In the genomic region with DNA sequence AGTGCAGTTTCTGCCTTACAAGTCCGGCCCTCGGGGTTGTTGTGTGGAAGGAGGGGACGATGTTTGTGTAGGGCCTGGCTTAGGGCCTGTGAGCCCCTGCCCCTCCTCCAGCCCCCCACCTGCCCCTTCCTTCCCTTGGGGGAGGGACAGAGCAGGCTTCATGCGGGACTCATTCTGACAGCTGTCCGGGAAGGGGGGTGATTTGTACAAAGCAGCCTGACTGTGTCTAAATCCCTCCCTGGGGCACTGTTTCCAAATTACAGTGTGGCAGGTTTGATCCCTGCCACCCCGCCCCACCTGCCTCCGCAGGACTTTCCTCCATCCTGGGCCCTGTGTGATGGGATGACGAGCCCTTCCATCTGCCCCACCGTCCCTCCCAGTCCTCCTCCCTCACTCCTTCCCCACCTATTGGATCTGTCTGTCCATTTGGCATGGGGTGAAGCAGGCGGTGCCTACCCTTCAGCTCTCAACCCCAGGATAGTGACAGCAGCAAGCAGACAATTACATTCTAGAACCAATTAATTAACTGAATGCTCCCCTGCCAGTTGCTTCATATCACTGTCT, we compare ENCODE assay signal across 18 cellular contexts.
"Had no signal": no experiment of that assay in that cellular context is flagged by ENCODE, and none has a peak within 500 bp of the region (broad histone marks: within the 10 kb centered on the region; RNA-seq: fewer than 3 reads in every experiment).

No MANE protein-coding gene starts in this region.

- H3K27ac ChIP-seq: ascending aorta, esophagus muscularis mucosa, parathyroid adenoma, sigmoid colon, VCaP had no signal

- DNase-seq: activated CD4-positive, alpha-beta T cell treated with anti-CD3 and anti-CD28 coated beads, Interleukin-2, amount 50 U/mL, for 1 hour; activated CD4-positive, CD25-positive, alpha-beta regulatory T cell treated with anti-CD3 and anti-CD28 coated beads, Interleukin-2, amount 50 U/mL, for 72 hours; activated CD8-positive, alpha-beta memory T cell treated with anti-CD3 and anti-CD28 coated beads, Interleukin-2, amount 50 U/mL, for 4 hours; activated effector memory CD4-positive, alpha-beta T cell treated with Interleukin-2 at 50 U/mL for 16 hours; activated T-cell treated with anti-CD3 and anti-CD28 coated beads, Interleukin-2, amount 50 U/mL, for 4 hours; effector CD8-positive, alpha-beta T cell; left ventricle myocardium superior; mesenchymal stem cell; naive thymus-derived CD4-positive, alpha-beta T cell; sigmoid colon; stimulated activated CD4-positive, alpha-beta T cell treated with anti-CD3 and anti-CD28 coated beads, Interleukin-4, amount 100 ng/mL, for 24 hours; T-helper 2 cell had no signal

- H3K4me3 ChIP-seq: ascending aorta, esophagus muscularis mucosa, sigmoid colon had no signal

- H3K36me3 ChIP-seq: ascending aorta, esophagus muscularis mucosa, sigmoid colon had no signal

- H3K36me3 Mint-ChIP-seq: activated naive CD4-positive, alpha-beta T cell treated with anti-CD3 and anti-CD28 coated beads, Interleukin-2, amount 50 U/mL, for 24 hours; naive thymus-derived CD4-positive, alpha-beta T cell; stimulated activated effector memory CD8-positive, alpha-beta T cell treated with anti-CD3 and anti-CD28 coated beads, Interleukin-12 subunit alpha, Interleukin-12 subunit beta, amount 100 ng/mL, for 72 hours had no signal

- H3K9me3 ChIP-seq: ascending aorta, esophagus muscularis mucosa, sigmoid colon had no signal

- H2AFZ ChIP-seq: parathyroid adenoma had no signal

- H3K4me3 Mint-ChIP-seq: activated naive CD4-positive, alpha-beta T cell treated with anti-CD3 and anti-CD28 coated beads, Interleukin-2, amount 50 U/mL, for 24 hours; activated T-cell treated with anti-CD3 and anti-CD28 coated beads, Interleukin-2, amount 50 U/mL, for 4 hours; stimulated activated effector memory CD8-positive, alpha-beta T cell treated with anti-CD3 and anti-CD28 coated beads, Interleukin-12 subunit alpha, Interleukin-12 subunit beta, amount 100 ng/mL, for 72 hours had no signal

- H3K27ac Mint-ChIP-seq: activated naive CD4-positive, alpha-beta T cell treated with anti-CD3 and anti-CD28 coated beads, Interleukin-2, amount 50 U/mL, for 24 hours; naive thymus-derived CD4-positive, alpha-beta T cell; stimulated activated effector memory CD8-positive, alpha-beta T cell treated with anti-CD3 and anti-CD28 coated beads, Interleukin-12 subunit alpha, Interleukin-12 subunit beta, amount 100 ng/mL, for 72 hours had no signal

- H3K4me1 ChIP-seq: ascending aorta, parathyroid adenoma had no signal

- H3K27me3 Mint-ChIP-seq: activated naive CD4-positive, alpha-beta T cell treated with anti-CD3 and anti-CD28 coated beads, Interleukin-2, amount 50 U/mL, for 24 hours had no signal

- H3K27me3 ChIP-seq: ascending aorta, sigmoid colon had no signal

- ATAC-seq: activated T-cell treated with anti-CD3 and anti-CD28 coated beads, Interleukin-2, amount 50 U/mL, for 4 hours; left ventricle myocardium superior; naive thymus-derived CD4-positive, alpha-beta T cell; stimulated activated effector memory CD8-positive, alpha-beta T cell treated with anti-CD3 and anti-CD28 coated beads, Interleukin-12 subunit alpha, Interleukin-12 subunit beta, amount 100 ng/mL, for 72 hours had no signal

- H3K9me3 Mint-ChIP-seq: activated naive CD4-positive, alpha-beta T cell treated with anti-CD3 and anti-CD28 coated beads, Interleukin-2, amount 50 U/mL, for 24 hours; activated T-cell treated with anti-CD3 and anti-CD28 coated beads, Interleukin-2, amount 50 U/mL, for 4 hours; stimulated activated effector memory CD8-positive, alpha-beta T cell treated with anti-CD3 and anti-CD28 coated beads, Interleukin-12 subunit alpha, Interleukin-12 subunit beta, amount 100 ng/mL, for 72 hours had no signal

- H3K9ac ChIP-seq: parathyroid adenoma had no signal
